24 cellular contexts compared by ENCODE assay signal in the genomic region with DNA sequence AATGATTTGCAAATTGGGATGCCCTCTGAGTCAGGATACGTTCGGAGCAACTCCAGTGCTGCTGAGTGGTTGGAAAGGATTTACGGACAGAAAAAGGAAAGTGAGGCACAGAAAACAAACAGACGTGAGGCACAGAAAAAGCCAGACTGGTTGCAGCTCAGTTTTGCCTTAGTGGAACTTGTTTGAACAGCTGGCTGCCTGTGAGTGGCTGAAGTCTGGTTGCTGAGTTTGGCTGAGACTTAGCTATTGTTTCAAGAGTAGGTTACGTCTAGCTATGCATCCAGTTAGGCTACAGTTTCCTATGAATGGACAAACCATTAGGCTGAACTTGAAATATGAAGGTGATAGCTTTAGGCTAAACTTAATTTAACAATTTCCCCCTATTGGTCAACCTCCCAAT.
A peak's percentile ranks its signal among the peaks of the same experiment; 100 is the strongest.
DNase-seq lines count a peak whose midpoint lies in the region; TF ChIP-seq lines count a peak whose summit lies in the region.
"Had no signal": no experiment of that assay in that cellular context is flagged by ENCODE, and none has a peak within 500 bp of the region (broad histone marks: within the 10 kb centered on the region; RNA-seq: fewer than 3 reads in every experiment).

No MANE protein-coding gene starts in this region.

- no peak for TF ChIP-seq CTCF in fibroblast of pulmonary artery (IDR thresholded peaks at IDR 0.05; ENCODE audit: low read length, missing control alignments)
- TF ChIP-seq CTCF in dorsolateral prefrontal cortex (IDR thresholded peaks at IDR 0.05 in 54 of 56, conservative IDR thresholded peaks at IDR 0.05 in 2 of 56; ENCODE audit: low read depth in 1 of 56, partially characterized antibody in 56 of 56) = no peak

- no peak overlapping the region for H3K27ac ChIP-seq in dorsolateral prefrontal cortex
- H3K27ac ChIP-seq: BLaER1 treated with 17β-estradiol and CSF1 and Interleukin-3, amounts not matched to agents 10 nM and 100 nM; foreskin keratinocyte; heart right ventricle had no signal

- H3K4me3 ChIP-seq in fibroblast of pulmonary artery (replicated peaks; ENCODE audit: low read depth, low read length) (no peak overlapping the region), dorsolateral prefrontal cortex (no peak overlapping the region)
- H3K4me3 ChIP-seq: BLaER1 treated with 17β-estradiol and CSF1 and Interleukin-3, amounts not matched to agents 10 nM and 100 nM; heart right ventricle; MG63 had no signal

- intact Hi-C loops in dorsolateral prefrontal cortex (cut with DNase I) = no loop called here

- DNase-seq in COR-L47 (lab: John Stamatoyannopoulos, UW) = peak; percentile 34
- peak; percentile 64 for DNase-seq in NCI-H146 (lab: John Stamatoyannopoulos, UW)
- DNase-seq in SHP77 treated with DMSO at 0.1 percent for 48 hours (lab: John Stamatoyannopoulos, UW) = peak; percentile 73
- peak; percentile 34 for DNase-seq in fibroblast of pulmonary artery (ENCODE audit: low read depth)
- DNase-seq in A172 (ENCODE audit: low spot score) = no peak
- no peak for DNase-seq in activated naive CD4-positive, alpha-beta T cell treated with anti-CD3 and anti-CD28 coated beads, Interleukin-2, amount 50 U/mL, for 16 hours
- DNase-seq in dorsolateral prefrontal cortex = no peak
- DNase-seq: activated CD4-positive, alpha-beta T cell treated with anti-CD3 and anti-CD28 coated beads for 4 hours; activated gamma-delta T cell; Caco-2; cerebellar nuclear complex; DMS79 treated with DMSO at 0.1 percent for 48 hours; foreskin keratinocyte; GF-D8; heart right ventricle; KBM-7; MG63; NCI-H1930; posterior cingulate gyrus; SIG-M5; stimulated activated CD4-positive, alpha-beta T cell treated with anti-CD3 and anti-CD28 coated beads, Interleukin-12 subunit alpha, Interleukin-12 subunit beta, amount 100 ng/mL, for 4 hours; stimulated activated CD4-positive, alpha-beta T cell treated with anti-CD3 and anti-CD28 coated beads, Interleukin-4, amount 100 ng/mL, for 1 hour; substantia nigra had no signal

- H3K27me3 ChIP-seq in dorsolateral prefrontal cortex = no peaks in the 10 kb centered on the region
- H3K27me3 ChIP-seq: BLaER1 treated with 17β-estradiol and CSF1 and Interleukin-3, amounts not matched to agents 10 nM and 100 nM; foreskin keratinocyte; heart right ventricle; MG63 had no signal

Comparison
In these comparisons a context has a peak if more than half of its experiments do, and no peak if none do; other contexts are left out.
1. DNase-seq: peak in COR-L47 (single experiment), NCI-H146 (single experiment), SHP77 treated with DMSO at 0.1 percent for 48 hours (single experiment) and fibroblast of pulmonary artery (single experiment); none in A172 (single experiment), activated naive CD4-positive, alpha-beta T cell treated with anti-CD3 and anti-CD28 coated beads, Interleukin-2, amount 50 U/mL, for 16 hours (single experiment) and dorsolateral prefrontal cortex (0 of 10).